In the genomic region with DNA sequence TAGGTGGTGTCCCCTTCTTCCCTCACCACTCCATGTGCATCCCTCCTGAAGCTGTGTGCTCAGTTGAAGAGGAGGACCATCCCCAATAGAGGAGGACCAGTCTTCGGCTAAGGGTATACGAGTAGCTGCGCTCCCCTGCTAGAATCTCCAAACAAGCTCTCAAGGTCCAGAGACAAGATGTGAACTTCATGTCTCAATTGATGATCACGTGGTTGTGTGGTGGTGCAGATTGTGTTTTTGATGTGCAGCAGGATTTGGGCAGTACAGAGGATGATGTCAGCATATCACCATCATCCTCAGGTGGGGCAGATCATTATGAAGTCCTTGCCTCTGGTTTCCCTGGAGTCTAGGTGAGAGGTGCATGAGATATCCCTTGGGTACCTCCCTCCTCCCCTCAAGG, we compare ENCODE assay signal across 32 cellular contexts.
"Had no signal": no experiment of that assay in that cellular context is flagged by ENCODE, and none has a peak within 500 bp of the region (broad histone marks: within the 10 kb centered on the region; RNA-seq: fewer than 3 reads in every experiment).

No MANE protein-coding gene starts in this region.

- H3K4me3 ChIP-seq: adrenal gland, body of pancreas, esophagus squamous epithelium, gastroesophageal sphincter, heart right ventricle had no signal

- H3K36me3 ChIP-seq: adrenal gland, esophagus squamous epithelium, gastroesophageal sphincter, heart right ventricle had no signal

- DNase-seq: activated CD4-positive, alpha-beta memory T cell treated with anti-CD3 and anti-CD28 coated beads for 36 hours; activated CD4-positive, alpha-beta T cell treated with anti-CD3 and anti-CD28 coated beads for 36 hours; activated CD4-positive, alpha-beta T cell treated with anti-CD3 and anti-CD28 coated beads, Interleukin-2, amount 10 ng/mL, durations not matched to agents 24 days and 14 days; activated CD4-positive, CD25-positive, alpha-beta regulatory T cell; activated CD4-positive, CD25-positive, alpha-beta regulatory T cell treated with anti-CD3 and anti-CD28 coated beads, Interleukin-2, amount 50 U/mL, for 72 hours; activated CD8-positive, alpha-beta T cell treated with anti-CD3 and anti-CD28 coated beads, Interleukin-2, amount 10 ng/mL, durations not matched to agents 7 days and 5 days; activated gamma-delta T cell; activated naive CD4-positive, alpha-beta T cell; activated naive CD4-positive, alpha-beta T cell treated with anti-CD3 and anti-CD28 coated beads, Interleukin-2, amount 10 ng/mL, durations not matched to agents 7 days and 5 days; activated naive CD8-positive, alpha-beta T cell treated with anti-CD3 and anti-CD28 coated beads, Interleukin-2, amount 50 U/mL, for 24 hours; activated T-cell treated with anti-CD3 and anti-CD28 coated beads for 4 hours; activated T-cell treated with anti-CD3 and anti-CD28 coated beads, Interleukin-2, amount 50 U/mL, for 24 hours; activated T-cell treated with anti-CD3 and anti-CD28 coated beads, Interleukin-2, amount 50 U/mL, for 72 hours; adrenal gland; amygdala; aorta; body of pancreas; caudate nucleus; cortex of kidney; dermis blood vessel endothelial cell; effector CD4-positive, alpha-beta T cell; effector memory CD8-positive, alpha-beta T cell; esophagus squamous epithelium; foreskin melanocyte; heart right ventricle; T-helper 2 cell had no signal

- H3K27ac ChIP-seq: adrenal gland, body of pancreas, epithelial cell of prostate, esophagus squamous epithelium, gastroesophageal sphincter, heart right ventricle had no signal

- H3K27me3 ChIP-seq: adrenal gland, body of pancreas, esophagus squamous epithelium, gastroesophageal sphincter, heart right ventricle had no signal

- H3K4me1 ChIP-seq: body of pancreas, esophagus squamous epithelium, gastroesophageal sphincter, heart right ventricle had no signal

- ATAC-seq: activated CD4-positive, alpha-beta T cell treated with anti-CD3 and anti-CD28 coated beads for 36 hours; activated CD8-positive, alpha-beta T cell treated with anti-CD3 and anti-CD28 coated beads, Interleukin-2, amount 10 ng/mL, durations not matched to agents 7 days and 5 days; activated naive CD4-positive, alpha-beta T cell treated with anti-CD3 and anti-CD28 coated beads, Interleukin-2, amount 50 U/mL, for 72 hours; activated T-cell treated with anti-CD3 and anti-CD28 coated beads, Interleukin-2, amount 50 U/mL, for 72 hours; body of pancreas; effector memory CD8-positive, alpha-beta T cell; gastroesophageal sphincter; heart right ventricle had no signal

- FAIRE-seq: colon, endometrium, endothelial cell of umbilical vein had no signal
